15 cellular contexts compared by ENCODE assay signal in the genomic region with DNA sequence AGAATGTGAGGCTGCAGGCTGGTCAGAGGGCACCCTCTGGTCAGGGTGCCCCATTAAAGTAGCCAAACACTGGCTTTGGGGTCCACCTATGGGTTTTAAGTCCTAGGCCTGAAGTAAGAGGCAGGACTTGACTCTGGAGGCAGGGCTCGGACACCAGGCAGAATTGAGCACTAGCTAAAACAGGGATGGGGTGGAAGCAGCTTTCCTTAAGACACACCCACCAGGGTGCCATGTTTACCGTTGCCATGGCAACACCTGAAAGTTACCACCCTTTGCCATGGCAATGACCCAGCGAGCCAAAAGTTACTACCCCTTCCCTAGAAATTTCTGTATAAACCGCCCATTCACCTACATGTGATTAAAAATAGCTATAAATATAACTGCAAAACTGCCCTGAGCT.
"Had no signal": no experiment of that assay in that cellular context is flagged by ENCODE, and none has a peak within 500 bp of the region (broad histone marks: within the 10 kb centered on the region; RNA-seq: fewer than 3 reads in every experiment).

No MANE protein-coding gene starts in this region.

- H3K4me1 ChIP-seq: foreskin keratinocyte, heart left ventricle, thyroid gland had no signal

- H3K36me3 ChIP-seq: heart left ventricle, neutrophil, thyroid gland had no signal

- ATAC-seq: activated CD8-positive, alpha-beta T cell treated with anti-CD3 and anti-CD28 coated beads for 36 hours; foreskin keratinocyte; heart left ventricle; naive thymus-derived CD4-positive, alpha-beta T cell had no signal

- H3K27me3 ChIP-seq: foreskin keratinocyte, thyroid gland had no signal

- H3K9me3 ChIP-seq: heart left ventricle, neutrophil, thyroid gland had no signal

- H3K27ac ChIP-seq: foreskin keratinocyte, heart left ventricle, neutrophil, thyroid gland, VCaP had no signal

- DNase-seq: activated CD4-positive, alpha-beta T cell treated with anti-CD3 and anti-CD28 coated beads for 4 hours; activated CD8-positive, alpha-beta T cell treated with anti-CD3 and anti-CD28 coated beads for 36 hours; activated naive CD4-positive, alpha-beta T cell treated with anti-CD3 and anti-CD28 coated beads for 36 hours; foreskin keratinocyte; heart left ventricle; immature natural killer cell; naive thymus-derived CD4-positive, alpha-beta T cell; posterior cingulate gyrus; small intestine; thyroid gland had no signal

- FAIRE-seq: astrocyte, small intestine, urothelium cell line had no signal

- H3K4me3 ChIP-seq: heart left ventricle, lung, thyroid gland had no signal
